Comparison of ENCODE assay signal across 22 cellular contexts in the genomic region with DNA sequence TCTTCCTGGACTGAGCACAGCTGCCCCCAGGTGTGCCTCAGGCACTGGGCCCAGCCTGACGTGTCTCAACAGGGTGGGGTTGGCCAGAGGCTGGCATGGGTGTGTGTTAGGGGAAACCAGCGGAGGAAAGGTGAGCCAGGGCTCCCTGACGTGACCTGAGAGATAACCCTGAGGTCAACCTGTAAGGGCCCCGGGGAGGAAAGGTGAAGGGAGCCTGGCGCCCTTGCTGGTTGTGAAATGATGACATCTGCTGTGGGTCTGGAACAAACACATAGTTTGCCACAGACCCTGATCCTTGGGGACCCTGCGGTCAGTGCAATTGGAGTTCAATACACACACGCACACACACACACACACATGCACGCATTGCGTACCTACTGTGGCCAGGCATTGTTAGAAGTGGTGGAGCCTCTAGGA.
DNase-seq lines count a peak whose midpoint lies in the region; ATAC-seq, FAIRE-seq and TF ChIP-seq lines count a peak whose summit lies in the region.
"Had no signal": no experiment of that assay in that cellular context is flagged by ENCODE, and none has a peak within 500 bp of the region (broad histone marks: within the 10 kb centered on the region; RNA-seq: fewer than 3 reads in every experiment).

No MANE protein-coding gene starts in this region.

- H3K9me3 Mint-ChIP-seq in activated B cell treated with CpG ODN at 0.5 μM for 24 hours (no peaks in the 10 kb centered on the region), memory B cell (no peaks in the 10 kb centered on the region)
- H3K9me3 Mint-ChIP-seq: activated T-helper 1 cell treated with anti-CD3 and anti-CD28 coated beads, Interleukin-12 subunit alpha, Interleukin-12 subunit beta, Interleukin-2, Interleukin-4 antibody, amounts not matched to agents 30 ng/mL and 10 ng/mL and 1 ng/mL, durations not matched to agents 14 hours and 24 hours and 36 hours; CD8-positive, alpha-beta T cell; effector memory CD8-positive, alpha-beta T cell had no signal

- ATAC-seq in Right ventricle myocardium superior (ENCODE audit: poor library complexity) (no peak), activated B cell treated with CpG ODN at 0.5 μM for 24 hours (ENCODE audit: low read depth) (no peak), memory B cell (ENCODE audit: low read depth) (no peak), GM21825 (IDR thresholded peaks at IDR 0.05; ENCODE audit: unreplicated experiment) (no peak)
- ATAC-seq: activated CD8-positive, alpha-beta T cell treated with anti-CD3 and anti-CD28 coated beads, Interleukin-2, amount 10 ng/mL, durations not matched to agents 7 days and 5 days; CD8-positive, alpha-beta T cell; effector memory CD8-positive, alpha-beta T cell; stimulated activated naive CD8-positive, alpha-beta T cell treated with anti-CD3 and anti-CD28 coated beads, Interleukin-15, Interleukin-2, amounts not matched to agents 100 U/mL and 50 U/mL, for 24 hours; upper lobe of right lung had no signal

- no peak overlapping the region for H3K4me3 ChIP-seq in Peyer's patch
- H3K4me3 ChIP-seq: MG63, upper lobe of right lung had no signal

- H3K4me3 Mint-ChIP-seq in activated B cell treated with CpG ODN at 0.5 μM for 24 hours, result peak overlapping the region; percentile 25
- H3K4me3 Mint-ChIP-seq in memory B cell, result peak overlapping the region; percentile 22
- H3K4me3 Mint-ChIP-seq: activated CD8-positive, alpha-beta T cell treated with anti-CD3 and anti-CD28 coated beads, Interleukin-2, amount 10 ng/mL, durations not matched to agents 7 days and 5 days; activated T-helper 1 cell treated with anti-CD3 and anti-CD28 coated beads, Interleukin-12 subunit alpha, Interleukin-12 subunit beta, Interleukin-2, Interleukin-4 antibody, amounts not matched to agents 30 ng/mL and 10 ng/mL and 1 ng/mL, durations not matched to agents 14 hours and 24 hours and 36 hours; CD8-positive, alpha-beta T cell; effector memory CD8-positive, alpha-beta T cell had no signal

- no peak for TF ChIP-seq POLR2A in Peyer's patch (IDR thresholded peaks at IDR 0.05)

- H3K36me3 Mint-ChIP-seq in activated B cell treated with CpG ODN at 0.5 μM for 24 hours (ENCODE audit: low read depth), result no peaks in the 10 kb centered on the region
- no peaks in the 10 kb centered on the region for H3K36me3 Mint-ChIP-seq in memory B cell
- H3K36me3 Mint-ChIP-seq: CD8-positive, alpha-beta T cell had no signal

- no peaks in the 10 kb centered on the region for H3K36me3 ChIP-seq in Peyer's patch
- H3K36me3 ChIP-seq: MG63, upper lobe of right lung, WERI-Rb-1 had no signal

- DNase-seq in cardiac septum (ENCODE audit: low spot score) (peak; percentile 43), Right ventricle myocardium superior (no peak), activated B cell treated with CpG ODN at 0.5 μM for 24 hours (no peak), memory B cell (ENCODE audit: low spot score in 2 of 2) (no peak), RCC 7860 (ENCODE audit: low spot score) (no peak), DMS114 treated with DMSO at 0.1 percent for 48 hours (lab: John Stamatoyannopoulos, UW; ENCODE audit: unreplicated experiment) (no peak), Peyer's patch (no peak)
- DNase-seq: ACHN; activated CD8-positive, alpha-beta T cell treated with anti-CD3 and anti-CD28 coated beads, Interleukin-2, amount 10 ng/mL, durations not matched to agents 7 days and 5 days; caudate nucleus; CD8-positive, alpha-beta T cell; effector memory CD8-positive, alpha-beta T cell; MG63; NCI-H187 treated with DMSO at 0.1 percent for 48 hours; NCI-H524; stimulated activated naive CD8-positive, alpha-beta T cell treated with anti-CD3 and anti-CD28 coated beads, Interleukin-15, Interleukin-2, amounts not matched to agents 100 U/mL and 50 U/mL, for 24 hours; T-helper 1 cell; WERI-Rb-1 had no signal

- no peak overlapping the region for H3K27ac ChIP-seq in Peyer's patch
- H3K27ac ChIP-seq: parathyroid adenoma, upper lobe of right lung, WERI-Rb-1 had no signal

- intact Hi-C loops in cardiac septum (cut with DNase I), result no loop called here
- intact Hi-C loops in Right ventricle myocardium superior (cut with DNase I), result no loop called here
- intact Hi-C loops in activated B cell treated with CpG ODN at 0.5 μM for 24 hours (cut with micrococcal nuclease), result loop anchor here (1.0 to 10.0 kb wide), 8 partner anchors 71 to 623 kb away; no protein-coding TSS in a partner anchor

- POLR2A ChIA-PET in activated B cell treated with CpG ODN at 0.5 μM for 24 hours (lab: Charles Lee), result interaction anchor here (0.6 to 2.9 kb wide), 2 partner anchors 14 to 42 kb away, joined by 16 to 29 read pairs; no protein-coding TSS in a partner anchor

- peaks cover 7% of the 10 kb centered on the region for H3K27me3 Mint-ChIP-seq in activated B cell treated with CpG ODN at 0.5 μM for 24 hours
- H3K27me3 Mint-ChIP-seq in memory B cell, result peaks cover 6% of the 10 kb centered on the region

- H3K4me1 ChIP-seq in Peyer's patch, result peaks cover 0 to 11% (median 7%) of the 10 kb centered on the region in 4 donors

- FAIRE-seq in RCC 7860 (lab: Jason Lieb, UNC), result no peak

- peaks cover 58% of the 10 kb centered on the region for H3K4me1 Mint-ChIP-seq in activated B cell treated with CpG ODN at 0.5 μM for 24 hours
- H3K4me1 Mint-ChIP-seq in memory B cell, result peaks cover 42% of the 10 kb centered on the region

- CTCF ChIA-PET in activated B cell treated with CpG ODN at 0.5 μM for 24 hours (lab: Charles Lee), result interaction anchor here (1.2 kb wide), 1 partner anchor 268 kb away, joined by 3 read pairs; no protein-coding TSS in a partner anchor

- H3K9me3 ChIP-seq in Peyer's patch, result no peaks in the 10 kb centered on the region
- H3K9me3 ChIP-seq: MG63, upper lobe of right lung had no signal

- TF ChIP-seq CTCF in activated B cell treated with CpG ODN at 0.5 μM for 24 hours (IDR thresholded peaks at IDR 0.05), result no peak
- TF ChIP-seq CTCF in Peyer's patch (IDR thresholded peaks at IDR 0.05), result no peak

- no peaks in the 10 kb centered on the region for H3K27me3 ChIP-seq in Peyer's patch
- H3K27me3 ChIP-seq: MG63, upper lobe of right lung had no signal

- H3K27ac Mint-ChIP-seq in activated B cell treated with CpG ODN at 0.5 μM for 24 hours (no peak overlapping the region), memory B cell (peak overlapping the region; percentile 86)
- H3K27ac Mint-ChIP-seq: activated CD8-positive, alpha-beta T cell treated with anti-CD3 and anti-CD28 coated beads, Interleukin-2, amount 10 ng/mL, durations not matched to agents 7 days and 5 days; activated T-helper 1 cell treated with anti-CD3 and anti-CD28 coated beads, Interleukin-12 subunit alpha, Interleukin-12 subunit beta, Interleukin-2, Interleukin-4 antibody, amounts not matched to agents 30 ng/mL and 10 ng/mL and 1 ng/mL, durations not matched to agents 14 hours and 24 hours and 36 hours; CD8-positive, alpha-beta T cell; effector memory CD8-positive, alpha-beta T cell had no signal
